28 cellular contexts compared by ENCODE assay signal in the genomic region with DNA sequence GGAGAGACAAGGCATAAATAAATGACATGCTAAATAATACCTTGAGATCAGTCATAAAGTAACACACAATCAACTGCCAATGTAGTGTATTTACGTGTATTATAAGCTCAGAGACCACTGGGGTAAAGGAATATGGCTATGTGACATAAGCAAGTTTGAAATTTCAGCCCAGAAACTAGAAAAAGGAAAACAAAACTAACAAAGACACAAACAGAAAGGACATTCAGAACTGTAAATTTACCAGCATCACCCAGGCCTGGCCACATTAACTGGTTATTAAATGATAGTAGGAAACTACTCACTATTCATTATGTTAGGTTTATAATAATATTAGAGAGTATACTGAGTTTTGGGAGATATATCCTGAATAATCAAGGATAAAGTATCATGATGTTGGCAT.
DNase-seq lines count a peak whose midpoint lies in the region; ATAC-seq, FAIRE-seq and TF ChIP-seq lines count a peak whose summit lies in the region.
"Had no signal": no experiment of that assay in that cellular context is flagged by ENCODE, and none has a peak within 500 bp of the region (broad histone marks: within the 10 kb centered on the region; RNA-seq: fewer than 3 reads in every experiment).

No MANE protein-coding gene starts in this region.

- no peak overlapping the region for H2AFZ ChIP-seq in mammary epithelial cell (ENCODE audit: low read depth, low read length)
- H2AFZ ChIP-seq in OCI-LY1 (ENCODE audit: low read length) = no peak overlapping the region
- no peak overlapping the region for H2AFZ ChIP-seq in MM.1S (ENCODE audit: low read length)

- H3F3A ChIP-seq in OCI-LY1 (ENCODE audit: insufficient read depth, low read length) (peaks cover 5% of the 10 kb centered on the region; the same call in 1 of the 2 replicates), MM.1S (ENCODE audit: insufficient read depth, low read length) (no peaks in the 10 kb centered on the region)

- H3K9me2 ChIP-seq in OCI-LY1 (ENCODE audit: low read depth, low read length) (no peaks in the 10 kb centered on the region), MM.1S (replicated peaks; ENCODE audit: insufficient read depth, low read length) (no peaks in the 10 kb centered on the region)

- in situ Hi-C loops in mammary epithelial cell (cut with MboI; ENCODE audit: low sequenced_read_pairs in 2 of 2) = no loop called here

- 93% methylated on average over 1 of the region's 1 CpG for WGBS in mammary epithelial cell (ENCODE audit: low coverage, missing lambda C conversion rate)

- no peaks in the 10 kb centered on the region for H3K4me1 ChIP-seq in mammary epithelial cell (ENCODE audit: insufficient read depth, low read length)
- H3K4me1 ChIP-seq in OCI-LY1 (ENCODE audit: insufficient read depth, low read length, severe bottlenecking) = peaks cover 64% of the 10 kb centered on the region
- peaks cover 0 to 4% of the 10 kb centered on the region in 2 donors for H3K4me1 ChIP-seq in kidney (ENCODE audit: control insufficient read depth in 1 of 2, insufficient read depth in 1 of 2, low read depth in 1 of 2, low read length in 2 of 2)
- H3K4me1 ChIP-seq in MM.1S (ENCODE audit: low read length) = no peaks in the 10 kb centered on the region

- POLR2A ChIA-PET in MCF 10A (lab: Yijun Ruan, JAX) = interaction anchor here (1.0 to 1.1 kb wide), 2 partner anchors 11 kb away, joined by 3 to 5 read pairs; no protein-coding TSS in a partner anchor

- H3K36me3 ChIP-seq in mammary epithelial cell (ENCODE audit: insufficient read depth, low read length) (peaks cover 1% of the 10 kb centered on the region), OCI-LY1 (ENCODE audit: insufficient read depth, low read length) (no peaks in the 10 kb centered on the region), kidney (ENCODE audit: control insufficient read depth in 1 of 2, insufficient read depth in 2 of 2, low read length in 2 of 2) (no peaks in the 10 kb centered on the region), MM.1S (replicated peaks; ENCODE audit: insufficient read depth, low read length) (no peaks in the 10 kb centered on the region)

- H3K79me2 ChIP-seq in mammary epithelial cell (ENCODE audit: insufficient read depth, low read length) = no peaks in the 10 kb centered on the region
- H3K79me2 ChIP-seq in OCI-LY1 (ENCODE audit: insufficient read depth, low read length) = no peaks in the 10 kb centered on the region
- no peaks in the 10 kb centered on the region for H3K79me2 ChIP-seq in MM.1S (ENCODE audit: low read length)

- H3K27me3 Mint-ChIP-seq in MCF 10A (ENCODE audit: insufficient read depth, unreplicated experiment) = no peaks in the 10 kb centered on the region
- H3K27me3 Mint-ChIP-seq: CD8-positive, alpha-beta memory T cell; T-helper 17 cell had no signal

- BruUV-seq in MCF 10A (replicated peaks; lab: Mats Ljungman, UMichigan) = no TSS peak
- no TSS peak for BruUV-seq in mammary epithelial cell (replicated peaks; lab: Mats Ljungman, UMichigan)

- peaks cover 26% of the 10 kb centered on the region for H3K36me3 Mint-ChIP-seq in MCF 10A (ENCODE audit: insufficient read depth, unreplicated experiment)

- H3K27me3 ChIP-seq in mammary epithelial cell (ENCODE audit: insufficient read depth, low read length) = no peaks in the 10 kb centered on the region
- H3K27me3 ChIP-seq in OCI-LY1 (ENCODE audit: insufficient read depth, low read length) = no peaks in the 10 kb centered on the region
- no peaks in the 10 kb centered on the region for H3K27me3 ChIP-seq in MM.1S (replicated peaks; ENCODE audit: insufficient read depth, low read length)

- H3K4me2 ChIP-seq in mammary epithelial cell (ENCODE audit: insufficient read depth, low read depth, low read length) = no peak overlapping the region
- no peak overlapping the region for H3K4me2 ChIP-seq in OCI-LY1 (ENCODE audit: low read length)
- no peak overlapping the region for H3K4me2 ChIP-seq in MM.1S (ENCODE audit: low read depth, low read length)

- intact Hi-C loops in MCF 10A (cut with micrococcal nuclease) (no loop called here), mammary epithelial cell (cut with micrococcal nuclease) (no loop called here), kidney (cut with DNase I) (no loop called here)

- H3K27ac Mint-ChIP-seq in MCF 10A (ENCODE audit: low read depth, unreplicated experiment) = peak overlapping the region; percentile 17
- H3K27ac Mint-ChIP-seq: CD8-positive, alpha-beta memory T cell; HFFc6; T-helper 17 cell had no signal

- H3K9me3 ChIP-seq in mammary epithelial cell (replicated peaks; ENCODE audit: insufficient read depth, low read length) (no peaks in the 10 kb centered on the region), OCI-LY1 (ENCODE audit: low read length) (no peaks in the 10 kb centered on the region), kidney (ENCODE audit: control insufficient read depth in 1 of 2, low read length in 2 of 2) (no peaks in the 10 kb centered on the region), MM.1S (replicated peaks; ENCODE audit: insufficient read depth, low read length) (no peaks in the 10 kb centered on the region)

- H3K27ac ChIP-seq in mammary epithelial cell (ENCODE audit: insufficient read depth, low read depth, low read length) (no peak overlapping the region), OCI-LY1 (ENCODE audit: low read depth, low read length, poor library complexity, severe bottlenecking) (peak overlapping the region; percentile 76), kidney (ENCODE audit: low read depth in 2 of 2, low read length in 2 of 2) (peak overlapping the region; percentile 59 to 68), MM.1S (ENCODE audit: low read length) (no peak overlapping the region)
- H3K27ac ChIP-seq: 22Rv1, C4-2B had no signal

- CTCF ChIA-PET in MCF 10A (lab: Yijun Ruan, JAX) (interaction anchor here (2.2 kb wide), 1 partner anchor 82 kb away, joined by 9 read pairs; no protein-coding TSS in a partner anchor), mammary epithelial cell (lab: Charles Lee; ENCODE audit: low non-redundant PET) (interaction anchor here (0.7 kb wide), 1 partner anchor 62 kb away, joined by 4 read pairs; no protein-coding TSS in a partner anchor)

- dilution Hi-C loops in mammary epithelial cell (cut with HindIII; ENCODE audit: low sequenced_read_pairs) = no loop called here

- H3K9me3 Mint-ChIP-seq in MCF 10A (ENCODE audit: unreplicated experiment) = no peaks in the 10 kb centered on the region
- H3K9me3 Mint-ChIP-seq: CD8-positive, alpha-beta memory T cell; HFFc6 had no signal

- no peak for ATAC-seq in omental fat pad (ENCODE audit: low FRiP score)
- ATAC-seq: HepG2, T-helper 17 cell had no signal

- H4K20me1 ChIP-seq in mammary epithelial cell (ENCODE audit: insufficient read depth, low read length) = no peaks in the 10 kb centered on the region
- no peaks in the 10 kb centered on the region for H4K20me1 ChIP-seq in OCI-LY1 (ENCODE audit: insufficient read depth, low read length)
- no peaks in the 10 kb centered on the region for H4K20me1 ChIP-seq in MM.1S (ENCODE audit: insufficient read depth, low read length)

- H3K4me1 Mint-ChIP-seq in MCF 10A (ENCODE audit: insufficient read depth, unreplicated experiment) = no peaks in the 10 kb centered on the region

- no peak for DNase-seq in MCF 10A (ENCODE audit: unreplicated experiment)
- DNase-seq in mammary epithelial cell = no peak
- DNase-seq in kidney = no peak
- DNase-seq in MM.1S = no peak
- no peak for DNase-seq in omental fat pad (ENCODE audit: low spot score)
- DNase-seq in medulla oblongata (ENCODE audit: extremely low spot score) = no peak
- no peak for DNase-seq in T-helper 2 cell
- DNase-seq: AML-193; Calu3; CD8-positive, alpha-beta memory T cell; GF-D8; H7; HFFc6; KBM-7; MV-4-11; NCI-H1694; NCI-H2081; NCI-H2171 treated with DMSO at 0.1 percent for 48 hours; NCI-H524 treated with DMSO at 0.1 percent for 48 hours; NCI-H82; OCI-M1; Right ventricle myocardium superior; SW 1271; T-helper 17 cell had no signal

- H3K9ac ChIP-seq in mammary epithelial cell (ENCODE audit: insufficient read depth, low read length) = no peak overlapping the region
- no peak overlapping the region for H3K9ac ChIP-seq in OCI-LY1 (ENCODE audit: low read length)
- H3K9ac ChIP-seq in kidney (ENCODE audit: low read length in 2 of 2) = peak overlapping the region in 1 of 2 donors; percentile 31
- H3K9ac ChIP-seq in MM.1S (ENCODE audit: low read length) = no peak overlapping the region

- FAIRE-seq in kidney (lab: Jason Lieb, UNC) = no peak
- FAIRE-seq: HepG2 had no signal

- no peak overlapping the region for H3K4me3 Mint-ChIP-seq in MCF 10A (ENCODE audit: unreplicated experiment)
- H3K4me3 Mint-ChIP-seq: CD8-positive, alpha-beta memory T cell; HFFc6; T-helper 17 cell had no signal

- H3K4me3 ChIP-seq in mammary epithelial cell (replicated peaks in 1 of 3; ENCODE audit: insufficient read depth in 1 of 3, low read depth in 2 of 3, low read length in 3 of 3) = no peak overlapping the region
- H3K4me3 ChIP-seq in OCI-LY1 (ENCODE audit: low read depth, low read length, poor library complexity, severe bottlenecking) = no peak overlapping the region
- peak overlapping the region in 1 of 2 donors; percentile 5 for H3K4me3 ChIP-seq in kidney (ENCODE audit: low read length in 2 of 2)
- no peak overlapping the region for H3K4me3 ChIP-seq in MM.1S (ENCODE audit: low read length)

- TF ChIP-seq CTCF in MCF 10A (IDR thresholded peaks at IDR 0.05; ENCODE audit: unreplicated experiment) = no peak
- no peak for TF ChIP-seq CTCF in mammary epithelial cell (conservative IDR thresholded peaks at IDR 0.05 in 1 of 2, IDR thresholded peaks at IDR 0.05 in 1 of 2; ENCODE audit: extremely low read depth in 1 of 2, insufficient read depth in 1 of 2, low read depth in 1 of 2, low read length in 2 of 2)
- TF ChIP-seq CTCF in OCI-LY1 (IDR thresholded peaks at IDR 0.05; ENCODE audit: low read length) = no peak
- TF ChIP-seq CTCF in kidney (IDR thresholded peaks at IDR 0.05; ENCODE audit: borderline replicate concordance, extremely low read depth, insufficient read depth) = no peak
- no peak for TF ChIP-seq CTCF in MM.1S (IDR thresholded peaks at IDR 0.05; ENCODE audit: low read length)
- TF ChIP-seq CTCF in omental fat pad (IDR thresholded peaks at IDR 0.05) = no peak

Comparison
In these comparisons a context has a peak if more than half of its experiments do, and no peak if none do; other contexts are left out.
1. H3K27ac ChIP-seq: peak in OCI-LY1 (single experiment) and kidney (2 of 2); none in mammary epithelial cell (single experiment) and MM.1S (single experiment).